In the genomic region with DNA sequence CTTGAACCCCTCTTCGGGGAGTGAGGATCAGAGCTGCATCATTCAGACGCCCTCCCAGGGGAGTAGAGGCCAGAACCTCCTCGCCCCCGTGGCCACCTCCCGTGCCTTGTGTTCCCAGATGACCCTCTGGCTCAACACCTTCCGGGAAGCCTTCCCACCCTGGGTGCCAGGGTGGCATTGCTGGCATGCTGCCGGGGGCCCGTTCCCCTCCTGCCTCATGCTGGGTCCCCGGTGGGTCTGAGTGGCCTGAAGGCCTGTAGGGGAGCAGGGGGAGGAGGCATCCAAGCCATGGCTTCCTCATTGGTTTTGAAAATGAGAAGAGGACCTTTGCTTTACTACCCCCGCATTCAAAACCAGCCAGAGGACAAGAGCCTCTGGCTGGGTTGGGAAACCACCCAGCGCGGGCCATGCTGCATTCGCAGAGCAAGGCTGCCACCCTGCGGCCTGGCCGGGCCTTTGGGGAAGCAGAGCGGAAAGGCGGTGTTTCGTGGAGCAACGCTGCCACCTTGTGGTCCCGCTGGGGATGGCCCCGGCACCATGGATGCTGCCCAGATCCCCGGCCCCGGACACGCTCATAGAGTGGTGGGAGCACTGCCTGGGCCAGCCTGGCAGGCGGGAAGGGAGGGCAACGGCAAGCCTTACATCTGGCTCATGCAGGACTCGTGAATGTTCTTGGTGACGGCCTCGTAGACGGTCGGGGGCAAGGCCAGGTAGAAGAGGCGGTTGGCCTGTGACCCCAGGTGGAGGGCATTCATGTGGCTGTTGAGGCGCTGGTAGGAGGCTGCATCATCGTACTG, we compare ENCODE assay signal across 9 cellular contexts. TPM values are rescaled to one million over a fixed set of nuclear protein-coding genes. Genes with fewer than 3 reads are reported as not detected.
A peak's percentile ranks its signal among the peaks of the same experiment; 100 is the strongest.
DNase-seq lines count a peak whose midpoint lies in the region; ATAC-seq and TF ChIP-seq lines count a peak whose summit lies in the region.
"Had no signal": no experiment of that assay in that cellular context is flagged by ENCODE, and none has a peak within 500 bp of the region (broad histone marks: within the 10 kb centered on the region; RNA-seq: fewer than 3 reads in every experiment).

No MANE protein-coding gene starts in this region.

- H2AFZ ChIP-seq in IMR-90 (replicated peaks; ENCODE audit: low read length, poor library complexity) (peak overlapping the region; percentile 81), OCI-LY7 (ENCODE audit: low read length) (no peak overlapping the region)

- H3K9me2 ChIP-seq in OCI-LY7 (ENCODE audit: insufficient read depth, low read length): no peaks in the 10 kb centered on the region

- H2AK9ac ChIP-seq in IMR-90 (replicated peaks; ENCODE audit: low read depth, low read length, poor library complexity): peak overlapping the region; percentile 93

- no peak overlapping the region for H3K4me3 Mint-ChIP-seq in naive thymus-derived CD4-positive, alpha-beta T cell
- peak overlapping the region; percentile 65 to 66 for H3K4me3 Mint-ChIP-seq in stimulated activated naive B cell treated with anti-CD40 and anti-IgM and Interleukin-4, amounts not matched to agents 10 μg/mL and 1 μg/mL and 100 μg/mL, for 72 hours

- BruUV-seq in IMR-90 (replicated peaks; lab: Mats Ljungman, UMichigan): no TSS peak
- BruUV-seq in OCI-LY7 (replicated peaks; lab: Mats Ljungman, UMichigan): no TSS peak

- H3K4me1 Mint-ChIP-seq in naive thymus-derived CD4-positive, alpha-beta T cell: peaks cover 0 to 13% (median 6%) of the 10 kb centered on the region in 7 donors
- H3K4me1 Mint-ChIP-seq in stimulated activated naive B cell treated with anti-CD40 and anti-IgM and Interleukin-4, amounts not matched to agents 10 μg/mL and 1 μg/mL and 100 μg/mL, for 72 hours: peaks cover 13 to 16% of the 10 kb centered on the region in 2 donors

- H3K18ac ChIP-seq in IMR-90 (ENCODE audit: low read depth, low read length): no peak overlapping the region

- H3K27ac ChIP-seq in IMR-90 (ENCODE audit: insufficient read depth, low read length) (peak overlapping the region; percentile 23; the same call in 1 of the 2 replicates), OCI-LY7 (ENCODE audit: low read depth, low read length, poor library complexity, severe bottlenecking) (no peak overlapping the region)
- peak overlapping the region; percentile 55 for H3K27ac ChIP-seq in naive thymus-derived CD4-positive, alpha-beta T cell (ENCODE audit: low read depth, low read length)
- H3K27ac ChIP-seq: epithelial cell of prostate had no signal

- H2BK15ac ChIP-seq in IMR-90 (ENCODE audit: low read depth, low read length): no peak overlapping the region

- H3K27ac Mint-ChIP-seq in naive thymus-derived CD4-positive, alpha-beta T cell: peak overlapping the region in 5 of 9 donors; percentile 26 to 72 (median 67)
- peak overlapping the region; percentile 76 for H3K27ac Mint-ChIP-seq in stimulated activated naive B cell treated with anti-CD40 and anti-IgM and Interleukin-4, amounts not matched to agents 10 μg/mL and 1 μg/mL and 100 μg/mL, for 72 hours

- POLR2A ChIA-PET in IMR-90 (lab: Charles Lee; ENCODE audit: unreplicated experiment): no interaction called here
- POLR2A ChIA-PET in OCI-LY7 (lab: Charles Lee): no interaction called here
- POLR2A ChIA-PET in naive thymus-derived CD4-positive, alpha-beta T cell (lab: Charles Lee): interaction anchor here (0.7 to 1.3 kb wide), 3 partner anchors 20 to 161 kb away, joined by 3 read pairs; no protein-coding TSS in a partner anchor

- dilution Hi-C loops in IMR-90 (cut with HindIII; ENCODE audit: low sequenced_read_pairs, unreplicated experiment): no loop called here

- no peaks in the 10 kb centered on the region for H3K79me2 ChIP-seq in OCI-LY7 (ENCODE audit: insufficient read depth, low read depth, low read length)

- no peak overlapping the region; the same call in 1 of the 2 replicates for H3K4ac ChIP-seq in IMR-90 (ENCODE audit: low read depth, low read length)

- no peak overlapping the region for H4K5ac ChIP-seq in IMR-90 (ENCODE audit: low read depth, low read length)

- H3K36me3 ChIP-seq in IMR-90 (ENCODE audit: control insufficient read depth, insufficient read depth, low read length): peaks cover 54% of the 10 kb centered on the region
- peaks cover 20% of the 10 kb centered on the region; the same call in 1 of the 2 replicates for H3K36me3 ChIP-seq in OCI-LY7 (ENCODE audit: insufficient read depth, low read length)
- H3K36me3 ChIP-seq in naive thymus-derived CD4-positive, alpha-beta T cell (ENCODE audit: control insufficient read depth in 2 of 3, insufficient read depth in 3 of 3, low read length in 3 of 3): peaks cover 0 to 37% (median 0%) of the 10 kb centered on the region in 3 experiments

- in situ Hi-C loops in IMR-90 (cut with MboI; ENCODE audit: low sequenced_read_pairs): loop anchor here (25.0 kb wide), 1 partner anchor 1572 kb away; no protein-coding TSS in a partner anchor

- H3K9ac ChIP-seq in IMR-90 (ENCODE audit: low read depth, low read length): no peak overlapping the region

- no peak overlapping the region for H3K23ac ChIP-seq in IMR-90 (ENCODE audit: low read depth, low read length)

- no peak overlapping the region for H3K14ac ChIP-seq in IMR-90 (replicated peaks; ENCODE audit: low read depth, low read length)

- DNase-seq in DMS 273 treated with DMSO at 0.1 percent for 48 hours (lab: John Stamatoyannopoulos, UW): peak; percentile 37
- DNase-seq in IMR-90: peak; percentile 79
- DNase-seq in OCI-LY7 (ENCODE audit: low spot score): peak; percentile 87
- peak; percentile 92 for DNase-seq in activated CD8-positive, alpha-beta memory T cell treated with anti-CD3 and anti-CD28 coated beads, Interleukin-2, amount 50 U/mL, for 48 hours
- peak; percentile 73 for DNase-seq in epithelial cell of esophagus (ENCODE audit: low read depth)
- peak; percentile 78 to 93 (median 87) for DNase-seq in naive thymus-derived CD4-positive, alpha-beta T cell
- DNase-seq in stimulated activated naive B cell treated with anti-CD40 and anti-IgM and Interleukin-4, amounts not matched to agents 10 μg/mL and 1 μg/mL and 100 μg/mL, for 72 hours: peak; percentile 90

- peak; percentile 100 for TF ChIP-seq CTCF in IMR-90 (conservative IDR thresholded peaks at IDR 0.05; ENCODE audit: low read depth, low read length)
- TF ChIP-seq CTCF in OCI-LY7 (conservative IDR thresholded peaks at IDR 0.05; ENCODE audit: low read length): peak; percentile 90
- TF ChIP-seq CTCF in epithelial cell of esophagus (IDR thresholded peaks at IDR 0.05; ENCODE audit: insufficient read depth, low read depth, low read length, missing control alignments): peak; percentile 83

- peaks cover 2% of the 10 kb centered on the region; the same call in 1 of the 2 replicates for H3K4me1 ChIP-seq in IMR-90 (ENCODE audit: control insufficient read depth, insufficient read depth, low read length)
- H3K4me1 ChIP-seq in OCI-LY7 (ENCODE audit: insufficient read depth, low read length, poor library complexity, severe bottlenecking): peaks cover 4% of the 10 kb centered on the region
- no peaks in the 10 kb centered on the region for H3K4me1 ChIP-seq in naive thymus-derived CD4-positive, alpha-beta T cell (ENCODE audit: control insufficient read depth in 2 of 2, insufficient read depth in 2 of 2, low read length in 2 of 2)

- no peaks in the 10 kb centered on the region for H3K27me3 ChIP-seq in IMR-90 (ENCODE audit: control insufficient read depth, insufficient read depth, low read length)
- H3K27me3 ChIP-seq in naive thymus-derived CD4-positive, alpha-beta T cell (ENCODE audit: control insufficient read depth in 2 of 2, insufficient read depth in 2 of 2, low read length in 2 of 2): no peaks in the 10 kb centered on the region

- H3K9me3 ChIP-seq in IMR-90 (ENCODE audit: control insufficient read depth, insufficient read depth, low read length): no peaks in the 10 kb centered on the region
- H3K9me3 ChIP-seq in OCI-LY7 (ENCODE audit: low read length): no peaks in the 10 kb centered on the region
- H3K9me3 ChIP-seq in naive thymus-derived CD4-positive, alpha-beta T cell (ENCODE audit: control insufficient read depth in 2 of 3, low read length in 3 of 3): no peaks in the 10 kb centered on the region

- H3K79me1 ChIP-seq in IMR-90 (ENCODE audit: low read depth in 1 of 2, low read length in 2 of 2): peaks cover 0 to 21% of the 10 kb centered on the region in 2 experiments; a peak in 2 of 4 replicates

- H2AK5ac ChIP-seq in IMR-90 (ENCODE audit: low read depth, low read length): no peak overlapping the region

- no peak overlapping the region for H3K56ac ChIP-seq in IMR-90 (ENCODE audit: extremely low read depth, insufficient read depth, low read length)

- H2BK120ac ChIP-seq in IMR-90 (ENCODE audit: low read depth, low read length): no peak overlapping the region

- peak; percentile 54; the same call in 1 of the 2 replicates for TF ChIP-seq POLR2A in IMR-90 (IDR thresholded peaks at IDR 0.05; ENCODE audit: low read depth, low read length)

- H3K27me3 Mint-ChIP-seq in naive thymus-derived CD4-positive, alpha-beta T cell: no peaks in the 10 kb centered on the region
- H3K27me3 Mint-ChIP-seq in stimulated activated naive B cell treated with anti-CD40 and anti-IgM and Interleukin-4, amounts not matched to agents 10 μg/mL and 1 μg/mL and 100 μg/mL, for 72 hours: no peaks in the 10 kb centered on the region

- CTCF ChIA-PET in IMR-90 (lab: Yijun Ruan, JAX): no interaction called here
- CTCF ChIA-PET in OCI-LY7 (lab: Charles Lee; ENCODE audit: unreplicated experiment): no interaction called here
- CTCF ChIA-PET in naive thymus-derived CD4-positive, alpha-beta T cell (lab: Charles Lee): interaction anchor here (0.7 to 1.8 kb wide), 3 partner anchors 161 to 213 kb away, joined by 3 to 13 read pairs (median 4); partner anchors contain the start of gene FLNA

- no peaks in the 10 kb centered on the region for H3K9me1 ChIP-seq in IMR-90 (ENCODE audit: insufficient read depth, low read length)

- H4K20me1 ChIP-seq in IMR-90 (ENCODE audit: insufficient read depth, low read length) (peaks cover 12% of the 10 kb centered on the region), OCI-LY7 (ENCODE audit: insufficient read depth, low read length) (no peaks in the 10 kb centered on the region)

- TF ChIP-seq RAD21 in IMR-90 (IDR thresholded peaks at IDR 0.05; ENCODE audit: low read length): peak; percentile 99

- peaks cover 0 to 6% (median 0%) of the 10 kb centered on the region in 5 donors for H3K36me3 Mint-ChIP-seq in naive thymus-derived CD4-positive, alpha-beta T cell
- H3K36me3 Mint-ChIP-seq in stimulated activated naive B cell treated with anti-CD40 and anti-IgM and Interleukin-4, amounts not matched to agents 10 μg/mL and 1 μg/mL and 100 μg/mL, for 72 hours: peaks cover 24 to 32% of the 10 kb centered on the region in 2 donors

- 22% methylated on average over 16 of the region's 34 CpGs; no CpG with 5 or more reads in 1 of the 2 experiments for WGBS in IMR-90 (ENCODE audit: extremely low coverage in 2 of 2, insufficient read length in 1 of 2), 2 experiments

- H3K9me3 Mint-ChIP-seq in naive thymus-derived CD4-positive, alpha-beta T cell: no peaks in the 10 kb centered on the region
- no peaks in the 10 kb centered on the region for H3K9me3 Mint-ChIP-seq in stimulated activated naive B cell treated with anti-CD40 and anti-IgM and Interleukin-4, amounts not matched to agents 10 μg/mL and 1 μg/mL and 100 μg/mL, for 72 hours

- H2BK20ac ChIP-seq in IMR-90 (ENCODE audit: low read depth, low read length): no peak overlapping the region

- peak overlapping the region in 1 of 2 experiments; percentile 48; a peak in 1 of 4 replicates for H4K8ac ChIP-seq in IMR-90 (ENCODE audit: low read depth in 2 of 2, low read length in 2 of 2)

- peak overlapping the region; percentile 61 for H2BK5ac ChIP-seq in IMR-90 (ENCODE audit: low read depth, low read length, poor library complexity, severe bottlenecking)

- no peak overlapping the region for H3K4me2 ChIP-seq in IMR-90 (ENCODE audit: low read depth, low read length)
- no peak overlapping the region for H3K4me2 ChIP-seq in OCI-LY7 (ENCODE audit: low read length)

- ATAC-seq in GM21515 (IDR thresholded peaks at IDR 0.05; ENCODE audit: unreplicated experiment) (peak; percentile 77), IMR-90 (ENCODE audit: low read depth) (peak; percentile 83)
- peak; percentile 100 for ATAC-seq in naive thymus-derived CD4-positive, alpha-beta T cell
- peak; percentile 98 for ATAC-seq in stimulated activated naive B cell treated with anti-CD40 and anti-IgM and Interleukin-4, amounts not matched to agents 10 μg/mL and 1 μg/mL and 100 μg/mL, for 72 hours (replicated peaks)

- no peak overlapping the region; the same call in 1 of the 2 replicates for H4K91ac ChIP-seq in IMR-90 (ENCODE audit: insufficient read depth, low read depth, low read length)

- intact Hi-C loops in IMR-90 (cut with micrococcal nuclease) (loop anchor here (5.0 kb wide), 2 partner anchors 122 to 162 kb away; partner anchors contain the start of genes FLNA and TAFAZZIN), OCI-LY7 (cut with micrococcal nuclease; ENCODE audit: unreplicated experiment) (loop anchor here (5.0 kb wide), 1 partner anchor 132 kb away; no protein-coding TSS in a partner anchor)
- intact Hi-C loops in naive thymus-derived CD4-positive, alpha-beta T cell (cut with micrococcal nuclease): loop anchor here (1.0 to 5.0 kb wide), 5 partner anchors 135 to 522 kb away; partner anchors contain the start of gene MECP2 (in 1 of the 2)

- H3K4me3 ChIP-seq in IMR-90 (ENCODE audit: insufficient read depth, low read depth, low read length): no peak overlapping the region
- no peak overlapping the region for H3K4me3 ChIP-seq in OCI-LY7 (ENCODE audit: low read depth, low read length, poor library complexity, severe bottlenecking)
- H3K4me3 ChIP-seq in epithelial cell of esophagus (ENCODE audit: low read length): no peak overlapping the region
- no peak overlapping the region for H3K4me3 ChIP-seq in naive thymus-derived CD4-positive, alpha-beta T cell (ENCODE audit: low read length)

RNA-seq across cellular contexts. Expression of gene G6PD, which starts 11.9 kb away (rescaled TPM):
- total RNA-seq in IMR-90 (2012; rRNA removed) (60.0 and 77.1 TPM in 2 replicates), OCI-LY7 (2022) (40.9 and 47.1 TPM in 2 replicates)
- polyA plus RNA-seq in IMR-90 (2012; rRNA removed): 174 and 213 TPM in 2 replicates
- 127 and 234 TPM in 2 replicates for polyA plus RNA-seq in IMR-90 (2012; cell fraction: cytosol; rRNA removed)
- polyA plus RNA-seq in IMR-90 (2012; cell fraction: nucleus; rRNA removed; ENCODE audit: low replicate concordance): 185 and 431 TPM in 2 replicates
- 21.6 and 26.1 TPM in 2 replicates for total RNA-seq in OCI-LY7 (2014; rRNA removed; shearing (Covaris generic))
- total RNA-seq in naive thymus-derived CD4-positive, alpha-beta T cell: 10 to 100 TPM; 35.4 to 74.3 (median 52.7) TPM
- 1 to 10 TPM; 3.9 to 6.2 TPM for polyA plus RNA-seq in naive thymus-derived CD4-positive, alpha-beta T cell

RNA-seq across cellular contexts. Expression of gene IKBKG, which starts 12.7 kb away (rescaled TPM):
- 13.9 and 16.5 TPM in 2 replicates for total RNA-seq in IMR-90 (2012; rRNA removed)
- polyA plus RNA-seq in IMR-90 (2012; rRNA removed): 38.2 and 41.3 TPM in 2 replicates
- polyA plus RNA-seq in IMR-90 (2012; cell fraction: cytosol; rRNA removed): 61.0 and 68.3 TPM in 2 replicates
- polyA plus RNA-seq in IMR-90 (2012; cell fraction: nucleus; rRNA removed; ENCODE audit: low replicate concordance): 60.9 and 124 TPM in 2 replicates
- 9.9 and 14.3 TPM in 2 replicates for total RNA-seq in OCI-LY7 (2014; rRNA removed; shearing (Covaris generic))
- 31.6 and 34.4 TPM in 2 replicates for total RNA-seq in OCI-LY7 (2022)
- 10 to 100 TPM; 29.6 to 45.5 (median 38.8) TPM for total RNA-seq in naive thymus-derived CD4-positive, alpha-beta T cell
- polyA plus RNA-seq in naive thymus-derived CD4-positive, alpha-beta T cell: 10 to 100 TPM; 19.6 to 26.4 TPM

RNA-seq across cellular contexts. Expression of gene FAM3A, which starts 18.7 kb away (rescaled TPM):
- total RNA-seq in IMR-90 (2012; rRNA removed) (14.0 and 15.0 TPM in 2 replicates), OCI-LY7 (2022) (21.9 and 24.6 TPM in 2 replicates)
- polyA plus RNA-seq in IMR-90 (2012; rRNA removed): 47.2 and 52.0 TPM in 2 replicates
- 35.3 and 65.1 TPM in 2 replicates for polyA plus RNA-seq in IMR-90 (2012; cell fraction: cytosol; rRNA removed)
- 99.5 and 206 TPM in 2 replicates for polyA plus RNA-seq in IMR-90 (2012; cell fraction: nucleus; rRNA removed; ENCODE audit: low replicate concordance)
- 15.3 and 16.4 TPM in 2 replicates for total RNA-seq in OCI-LY7 (2014; rRNA removed; shearing (Covaris generic))
- total RNA-seq in naive thymus-derived CD4-positive, alpha-beta T cell: 10 to 100 TPM; 37.6 to 63.7 (median 50.9) TPM
- polyA plus RNA-seq in naive thymus-derived CD4-positive, alpha-beta T cell: 10 to 100 TPM; 22.2 to 31.1 TPM

RNA-seq across cellular contexts. Expression of gene SLC10A3, which starts 44.3 kb away (rescaled TPM):
- 15.2 and 16.1 TPM in 2 replicates for total RNA-seq in IMR-90 (2012; rRNA removed)
- polyA plus RNA-seq in IMR-90 (2012; rRNA removed): 24.6 and 26.9 TPM in 2 replicates
- 12.0 and 39.4 TPM in 2 replicates for polyA plus RNA-seq in IMR-90 (2012; cell fraction: cytosol; rRNA removed)
- polyA plus RNA-seq in IMR-90 (2012; cell fraction: nucleus; rRNA removed; ENCODE audit: low replicate concordance): 12.8 and 26.1 TPM in 2 replicates
- total RNA-seq in OCI-LY7 (2014; rRNA removed; shearing (Covaris generic)): 12.4 and 14.1 TPM in 2 replicates
- total RNA-seq in OCI-LY7 (2022): 12.7 and 15.6 TPM in 2 replicates
- 10 to 100 TPM; 11.7 to 22.7 (median 19.0) TPM for total RNA-seq in naive thymus-derived CD4-positive, alpha-beta T cell
- 10 to 100 TPM; 35.0 to 58.7 TPM for polyA plus RNA-seq in naive thymus-derived CD4-positive, alpha-beta T cell

RNA-seq across cellular contexts. Expression of gene UBL4A, which starts 48.3 kb away (rescaled TPM):
- total RNA-seq in IMR-90 (2012; rRNA removed): 21.4 and 28.3 TPM in 2 replicates
- 22.2 and 24.6 TPM in 2 replicates for polyA plus RNA-seq in IMR-90 (2012; rRNA removed)
- polyA plus RNA-seq in IMR-90 (2012; cell fraction: cytosol; rRNA removed): 17.4 and 24.0 TPM in 2 replicates
- 12.6 and 22.4 TPM in 2 replicates for polyA plus RNA-seq in IMR-90 (2012; cell fraction: nucleus; rRNA removed; ENCODE audit: low replicate concordance)
- 76.0 and 89.9 TPM in 2 replicates for total RNA-seq in OCI-LY7 (2014; rRNA removed; shearing (Covaris generic))
- total RNA-seq in OCI-LY7 (2022): 49.4 and 49.7 TPM in 2 replicates
- total RNA-seq in naive thymus-derived CD4-positive, alpha-beta T cell: 10 to 100 TPM in 4 of 5 experiments, 1 to 10 TPM in 1; 9.2 to 41.5 (median 32.5) TPM
- polyA plus RNA-seq in naive thymus-derived CD4-positive, alpha-beta T cell: 10 to 100 TPM; 46.0 to 65.7 TPM

Comparison
In these comparisons a context has a peak if more than half of its experiments do, and no peak if none do; other contexts are left out.
1. DNase-seq: peak in every context shown above with its lines; median percentile 92 in activated CD8-positive, alpha-beta memory T cell treated with anti-CD3 and anti-CD28 coated beads, Interleukin-2, amount 50 U/mL, for 48 hours; 90 in stimulated activated naive B cell treated with anti-CD40 and anti-IgM and Interleukin-4, amounts not matched to agents 10 μg/mL and 1 μg/mL and 100 μg/mL, for 72 hours; 87 in OCI-LY7; 87 in naive thymus-derived CD4-positive, alpha-beta T cell; 79 in IMR-90; 73 in epithelial cell of esophagus; 37 in DMS 273 treated with DMSO at 0.1 percent for 48 hours.
2. H3K4me3 Mint-ChIP-seq: peak in stimulated activated naive B cell treated with anti-CD40 and anti-IgM and Interleukin-4, amounts not matched to agents 10 μg/mL and 1 μg/mL and 100 μg/mL, for 72 hours (2 of 2); none in naive thymus-derived CD4-positive, alpha-beta T cell (0 of 10).
3. Peak in every context shown above with its lines, with median percentiles within 50 percentile points of each other: ATAC-seq and CTCF ChIP-seq.